ENCODE assay signal across 8 cellular contexts in the genomic region with DNA sequence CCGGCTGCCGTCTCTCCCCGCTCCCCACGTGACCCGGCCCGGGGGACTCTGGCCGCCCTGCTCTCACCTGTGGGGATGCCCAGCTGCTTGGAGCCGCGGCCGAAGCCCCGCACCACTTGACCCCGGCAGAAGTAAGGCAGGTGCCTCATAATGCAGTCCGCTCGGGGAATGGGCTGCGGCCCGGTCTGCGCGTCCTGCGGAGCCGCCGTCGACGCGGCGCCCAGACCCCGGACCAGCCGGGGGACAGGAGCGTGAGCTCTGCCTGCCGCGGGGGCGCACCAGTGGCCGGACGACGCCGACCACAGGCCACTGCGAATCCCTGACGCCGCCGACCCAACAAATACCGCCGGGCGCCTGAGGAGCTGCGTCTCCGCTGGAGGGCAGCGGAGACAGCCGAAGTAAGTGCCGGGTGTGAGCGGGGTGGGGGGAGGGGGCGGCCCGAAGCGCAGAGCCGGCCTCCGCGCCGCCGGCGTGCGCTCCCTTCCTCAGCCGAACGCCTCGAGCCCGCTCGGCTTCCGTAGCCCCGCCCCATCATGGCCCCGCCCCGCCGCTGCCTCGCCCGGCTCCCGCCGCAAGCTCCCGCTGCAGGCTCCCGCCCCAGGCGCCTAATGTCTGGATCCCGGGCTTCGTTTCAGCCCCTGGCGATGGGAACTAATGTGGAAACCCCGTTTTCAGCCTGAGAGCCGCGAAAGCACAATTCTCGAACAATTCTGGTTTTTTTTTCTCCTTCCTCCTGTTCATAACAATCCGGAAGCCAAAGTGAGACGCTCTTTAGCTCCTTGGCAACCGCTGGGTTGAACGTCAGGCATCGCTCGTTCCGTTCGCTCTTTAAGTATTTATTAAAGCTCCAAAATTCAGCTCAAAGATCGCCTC. TPM values are rescaled to one million over a fixed set of nuclear protein-coding genes. Genes with fewer than 3 reads are reported as not detected.
DNase-seq lines count a peak whose midpoint lies in the region; ATAC-seq and TF ChIP-seq lines count a peak whose summit lies in the region.

A gene (minus strand): TSS at position 404 of the 873 bp plus-strand sequence. CDS start 255 bp downstream, at position 149.

- peak within 1 kb of the TSS; percentile 93 for H3K4me2 ChIP-seq in Loucy (ENCODE audit: low read depth, low read length, poor library complexity, severe bottlenecking)

- no peaks in the 10 kb centered on the region for H3F3A ChIP-seq in Loucy (ENCODE audit: low read depth)

- TF ChIP-seq EP300 in gastroesophageal sphincter (IDR thresholded peaks at IDR 0.05) = no peak
- no peak for TF ChIP-seq EP300 in suprapubic skin (IDR thresholded peaks at IDR 0.05)

- H3K9me2 ChIP-seq in Loucy (replicated peaks; ENCODE audit: low read depth, low read length) = no peaks in the 10 kb centered on the region

- H3K9me3 ChIP-seq in Loucy (ENCODE audit: insufficient read depth, low read depth, low read length) (0 out of 2 replicates have a peak, but pooled peaks cover 5% of the 10 kb centered on the region), SJCRH30 (replicated peaks) (peaks cover 4% of the 10 kb centered on the region; the same call in 1 of the 2 replicates), gastroesophageal sphincter (no peaks in the 10 kb centered on the region), suprapubic skin (no peaks in the 10 kb centered on the region)

- DNase-seq in GF-D8 (lab: John Stamatoyannopoulos, UW) = peak; percentile 72
- peak; percentile 96 for DNase-seq in H7
- DNase-seq in SJCRH30 = peak; percentile 95
- peak; percentile 94 for DNase-seq in activated naive CD4-positive, alpha-beta T cell treated with anti-CD3 and anti-CD28 coated beads for 36 hours
- peak in 55 of 56 donors; percentile 49 to 96 (median 89) for DNase-seq in nucleus accumbens (lab: John Stamatoyannopoulos, UW)
- DNase-seq in suprapubic skin (ENCODE audit: low spot score in 2 of 2) = peak; percentile 92 to 95

- H3K9ac ChIP-seq in Loucy (ENCODE audit: low read depth, low read length, poor library complexity, severe bottlenecking) = peak within 1 kb of the TSS; percentile 89

- peak within 1 kb of the TSS; percentile 92 for H3K27ac Mint-ChIP-seq in activated naive CD4-positive, alpha-beta T cell treated with anti-CD3 and anti-CD28 coated beads for 36 hours

- H3K27me3 ChIP-seq in H7 (ENCODE audit: control insufficient read depth, insufficient read depth, low read length) = no peaks in the 10 kb centered on the region
- no peaks in the 10 kb centered on the region for H3K27me3 ChIP-seq in Loucy (ENCODE audit: insufficient read depth, low read length, poor library complexity, severe bottlenecking)
- H3K27me3 ChIP-seq in SJCRH30 = no peaks in the 10 kb centered on the region
- H3K27me3 ChIP-seq in gastroesophageal sphincter = no peaks in the 10 kb centered on the region
- no peaks in the 10 kb centered on the region for H3K27me3 ChIP-seq in suprapubic skin

- H3K9me3 Mint-ChIP-seq in activated naive CD4-positive, alpha-beta T cell treated with anti-CD3 and anti-CD28 coated beads for 36 hours = peaks cover 4% of the 10 kb centered on the region

- intact Hi-C loops in activated naive CD4-positive, alpha-beta T cell treated with anti-CD3 and anti-CD28 coated beads for 36 hours (cut with micrococcal nuclease) = loop anchor here (1.0 to 10.0 kb wide), 14 partner anchors 9 to 1369 kb away; a partner anchor contains a TSS

- ATAC-seq in gastroesophageal sphincter = peak; percentile 94

- H3K79me2 ChIP-seq in Loucy (ENCODE audit: insufficient read depth, low read length) = peaks cover 31% of the 10 kb centered on the region

- H3K4me3 ChIP-seq in H7 (ENCODE audit: insufficient read depth, low read depth, low read length) (peak within 1 kb of the TSS; percentile 87), Loucy (ENCODE audit: low read length, poor library complexity, severe bottlenecking) (peak within 1 kb of the TSS; percentile 86), SJCRH30 (peak within 1 kb of the TSS; percentile 88), gastroesophageal sphincter (peak within 1 kb of the TSS; percentile 85 to 97), suprapubic skin (peak within 1 kb of the TSS; percentile 76)

- H3K27ac ChIP-seq in SJCRH30 (peak within 1 kb of the TSS; percentile 90), gastroesophageal sphincter (peak within 1 kb of the TSS; percentile 95 to 99 (median 97)), suprapubic skin (peak within 1 kb of the TSS; percentile 93)

- peak; percentile 48 for TF ChIP-seq CTCF in Loucy (conservative IDR thresholded peaks at IDR 0.05; ENCODE audit: low read length)
- TF ChIP-seq CTCF in gastroesophageal sphincter (IDR thresholded peaks at IDR 0.05) = peak in 3 of 4 experiments; percentile 45 to 69 (median 53)
- peak; percentile 14 to 45 for TF ChIP-seq CTCF in suprapubic skin (IDR thresholded peaks at IDR 0.05)

- WGBS in gastroesophageal sphincter (ENCODE audit: low coverage in 1 of 2), 2 donors = 0% methylated on average over 11 to 13 of the region's 91 CpGs
- WGBS in suprapubic skin = under 1% methylated on average over 30 of the region's 91 CpGs

- CTCF ChIA-PET in activated naive CD4-positive, alpha-beta T cell treated with anti-CD3 and anti-CD28 coated beads for 36 hours (lab: Charles Lee) = interaction anchor here (0.5 to 3.2 kb wide), 15 partner anchors 8 to 1808 kb away, joined by 3 to 13 read pairs (median 4); no protein-coding TSS in a partner anchor

- H2AFZ ChIP-seq in Loucy (ENCODE audit: low read length) = peak within 1 kb of the TSS; percentile 97

- no peaks in the 10 kb centered on the region for H3K27me3 Mint-ChIP-seq in activated naive CD4-positive, alpha-beta T cell treated with anti-CD3 and anti-CD28 coated beads for 36 hours (ENCODE audit: low read depth)

- H4K20me1 ChIP-seq in Loucy (ENCODE audit: insufficient read depth, low read length, poor library complexity, severe bottlenecking) = no peaks in the 10 kb centered on the region

- H3K36me3 ChIP-seq in H7 (replicated peaks; ENCODE audit: control insufficient read depth, insufficient read depth, low read length) (no peaks in the 10 kb centered on the region; the same call in 1 of the 2 replicates), Loucy (ENCODE audit: insufficient read depth, low read length) (no peaks in the 10 kb centered on the region), SJCRH30 (peaks cover 5% of the 10 kb centered on the region), gastroesophageal sphincter (peaks cover 0 to 11% of the 10 kb centered on the region in 2 donors), suprapubic skin (no peaks in the 10 kb centered on the region)

- H3K4me1 ChIP-seq in Loucy (ENCODE audit: insufficient read depth, low read length, poor library complexity, severe bottlenecking) = peaks cover 38% of the 10 kb centered on the region
- no peaks in the 10 kb centered on the region for H3K4me1 ChIP-seq in SJCRH30
- H3K4me1 ChIP-seq in gastroesophageal sphincter = peaks cover 2 to 35% (median 4%) of the 10 kb centered on the region in 3 donors
- H3K4me1 ChIP-seq in suprapubic skin = peaks cover 18% of the 10 kb centered on the region

- H3K4me1 Mint-ChIP-seq in activated naive CD4-positive, alpha-beta T cell treated with anti-CD3 and anti-CD28 coated beads for 36 hours (ENCODE audit: low read depth) = peaks cover 25% of the 10 kb centered on the region

- H3K36me3 Mint-ChIP-seq in activated naive CD4-positive, alpha-beta T cell treated with anti-CD3 and anti-CD28 coated beads for 36 hours (ENCODE audit: low read depth) = peaks cover 21% of the 10 kb centered on the region

- TF ChIP-seq POLR2A in gastroesophageal sphincter (IDR thresholded peaks at IDR 0.05) (peak; percentile 78 to 82), suprapubic skin (IDR thresholded peaks at IDR 0.05) (peak in 1 of 2 donors; percentile 59)

- H3K4me3 Mint-ChIP-seq in activated naive CD4-positive, alpha-beta T cell treated with anti-CD3 and anti-CD28 coated beads for 36 hours = peak within 1 kb of the TSS; percentile 96

RNA-seq across cellular contexts. Expression of the gene that starts here (rescaled TPM):
- total RNA-seq in H7 (2014; rRNA removed; shearing (Covaris generic)) = 15.2 and 17.5 TPM in 2 replicates
- total RNA-seq in SJCRH30 (2014; rRNA removed; shearing (Covaris generic)) = 35.4 and 37.0 TPM in 2 replicates
- total RNA-seq in activated naive CD4-positive, alpha-beta T cell treated with anti-CD3 and anti-CD28 coated beads for 36 hours = 1 to 10 TPM; 4.2 to 5.2 TPM
- 10 to 100 TPM; 18.4 to 37.1 (median 18.8) TPM for total RNA-seq in gastroesophageal sphincter
- 10 to 100 TPM in 2 of 4 donors, 1 to 10 TPM in 2; 6.3 to 14.4 (median 10.5) TPM for total RNA-seq in suprapubic skin

Comparison
In these comparisons a context has a peak if more than half of its experiments do, and no peak if none do; other contexts are left out.
1. Peak in every context shown above with its lines: DNase-seq, ATAC-seq, H3K4me3 ChIP-seq and H3K27ac ChIP-seq.